In the genomic region with DNA sequence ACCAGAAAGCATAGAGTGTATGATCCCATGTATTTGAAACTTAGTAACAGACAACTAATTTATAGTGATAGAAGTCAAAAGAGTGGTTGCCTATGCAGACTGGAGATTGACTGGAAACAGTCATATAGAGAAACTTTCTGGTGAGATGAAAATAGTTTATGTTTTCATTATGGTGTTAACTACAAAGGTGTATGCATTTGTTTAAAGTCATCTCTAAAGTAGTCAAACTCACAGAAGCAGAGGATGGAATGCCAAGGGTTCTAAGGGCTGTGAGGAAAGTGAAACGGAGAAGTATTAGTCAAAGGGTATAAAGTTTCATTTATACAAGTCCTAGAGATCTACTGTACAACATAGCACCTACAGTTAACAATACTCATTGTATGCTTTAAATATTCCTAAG, we compare ENCODE assay signal across 16 cellular contexts. TPM values are rescaled to one million over a fixed set of nuclear protein-coding genes. Genes with fewer than 3 reads are reported as not detected.
DNase-seq lines count a peak whose midpoint lies in the region; ATAC-seq, FAIRE-seq and TF ChIP-seq lines count a peak whose summit lies in the region.
"Had no signal": no experiment of that assay in that cellular context is flagged by ENCODE, and none has a peak within 500 bp of the region (broad histone marks: within the 10 kb centered on the region; RNA-seq: fewer than 3 reads in every experiment).

No MANE protein-coding gene starts in this region.

- FAIRE-seq in small intestine (lab: Jason Lieb, UNC): no peak
- FAIRE-seq: TTC549 had no signal

- intact Hi-C loops in colonic mucosa (cut with DNase I): no loop called here

- peak; percentile 91 for ATAC-seq in GM19023 (IDR thresholded peaks at IDR 0.05; ENCODE audit: unreplicated experiment)
- ATAC-seq in HG02571 (IDR thresholded peaks at IDR 0.05; ENCODE audit: unreplicated experiment): peak; percentile 82
- ATAC-seq in HG03342 (IDR thresholded peaks at IDR 0.05; ENCODE audit: unreplicated experiment): peak; percentile 94
- ATAC-seq: foreskin keratinocyte, left lung had no signal

- H3K27ac ChIP-seq in colonic mucosa (no peak overlapping the region), small intestine (ENCODE audit: low read depth in 1 of 2, low read length in 1 of 2) (no peak overlapping the region)
- H3K27ac ChIP-seq: C4-2B, foreskin keratinocyte, left lung had no signal

- H3K36me3 ChIP-seq in colonic mucosa: no peaks in the 10 kb centered on the region
- H3K36me3 ChIP-seq in small intestine (ENCODE audit: control insufficient read depth in 2 of 2, insufficient read depth in 2 of 2, low read length in 2 of 2): no peaks in the 10 kb centered on the region
- H3K36me3 ChIP-seq: left lung had no signal

- peak; percentile 16 for DNase-seq in GM13976 (ENCODE audit: low spot score)
- DNase-seq in colonic mucosa: no peak
- no peak for DNase-seq in NCI-H748 treated with DMSO at 0.1 percent for 48 hours (lab: John Stamatoyannopoulos, UW)
- no peak for DNase-seq in small intestine
- DNase-seq in NCI-H1048 (lab: John Stamatoyannopoulos, UW): no peak
- DNase-seq: activated gamma-delta T cell; foreskin keratinocyte; left lung; NCI-H2081 treated with DMSO at 0.1 percent for 48 hours; nucleus accumbens; stimulated activated CD4-positive, alpha-beta T cell treated with anti-CD3 and anti-CD28 coated beads, Interleukin-2, amount 100 ng/mL, for 24 hours had no signal

- no peak overlapping the region for H3K4me3 ChIP-seq in colonic mucosa
- no peak overlapping the region for H3K4me3 ChIP-seq in small intestine (ENCODE audit: low read depth in 1 of 2, low read length in 2 of 2)
- H3K4me3 ChIP-seq: left lung had no signal

- H3K27me3 ChIP-seq in colonic mucosa (no peaks in the 10 kb centered on the region), small intestine (ENCODE audit: control insufficient read depth in 2 of 2, insufficient read depth in 2 of 2, low read length in 2 of 2) (no peaks in the 10 kb centered on the region)
- H3K27me3 ChIP-seq: foreskin keratinocyte, left lung had no signal

- no peaks in the 10 kb centered on the region for H3K9me3 ChIP-seq in colonic mucosa
- no peaks in the 10 kb centered on the region for H3K9me3 ChIP-seq in small intestine (ENCODE audit: control insufficient read depth, low read depth)
- H3K9me3 ChIP-seq: left lung had no signal

- 45 to 71% (median 71%) methylated on average over 1 of the region's 1 CpG for WGBS in small intestine, 3 donors

- TF ChIP-seq CTCF in GM13976 (IDR thresholded peaks at IDR 0.05; ENCODE audit: borderline replicate concordance, control extremely low read depth, extremely low read depth, insufficient read depth, missing control alignments) (no peak), colonic mucosa (IDR thresholded peaks at IDR 0.05) (no peak)

- no peak overlapping the region for H3K9ac ChIP-seq in colonic mucosa (ENCODE audit: low read depth in 2 of 2, low read length in 2 of 2)

- H3K4me1 ChIP-seq in colonic mucosa (no peaks in the 10 kb centered on the region), small intestine (ENCODE audit: control insufficient read depth in 2 of 2, insufficient read depth in 1 of 2, low read depth in 1 of 2, low read length in 1 of 2) (no peaks in the 10 kb centered on the region)
- H3K4me1 ChIP-seq: foreskin keratinocyte, left lung had no signal

- in situ Hi-C loops in GM13976 (cut with MboI; ENCODE audit: low sequenced_read_pairs, unreplicated experiment): no loop called here

RNA-seq across cellular contexts. Expression of a gene that starts 45.8 kb away (rescaled TPM):
- 10 to 100 TPM in 1 of 2 donors, 1 to 10 TPM in 1; 8.0 to 13.7 TPM for total RNA-seq in colonic mucosa
- 1 to 10 TPM; 3.2 to 6.3 (median 3.4) TPM for polyA plus RNA-seq in small intestine
